ENCODE assay signal across 11 cellular contexts in genomic region chr5:161009817-161010216, GRCh38.
"Had no signal": no experiment of that assay in that cellular context is flagged by ENCODE, and none has a peak within 500 bp of the region (broad histone marks: within the 10 kb centered on the region; RNA-seq: fewer than 3 reads in every experiment).

No MANE protein-coding gene starts in this region.

- H3K9me3 ChIP-seq: adrenal gland had no signal

- H3K4me1 ChIP-seq: adrenal gland, ascending aorta, body of pancreas, breast epithelium had no signal

- H3K4me3 ChIP-seq: adrenal gland, ascending aorta, body of pancreas, breast epithelium, cardiac muscle cell had no signal

- H3K27ac ChIP-seq: adrenal gland, ascending aorta, body of pancreas, brain microvascular endothelial cell, breast epithelium, cardiac muscle cell had no signal

- ATAC-seq: activated naive CD4-positive, alpha-beta T cell treated with anti-CD3 and anti-CD28 coated beads, Interleukin-2, amount 50 U/mL, for 72 hours; activated naive CD8-positive, alpha-beta T cell treated with anti-CD3 and anti-CD28 coated beads, Interleukin-2, amount 50 U/mL, for 24 hours; activated T-cell treated with anti-CD3 and anti-CD28 coated beads, Interleukin-2, amount 50 U/mL, for 4 hours; activated T-cell treated with anti-CD3 and anti-CD28 coated beads, Interleukin-2, amount 50 U/mL, for 72 hours; activated T-helper 17 cell treated with anti-CD3 and anti-CD28 coated beads, Interleukin-2, amount 50 U/mL, for 72 hours; body of pancreas had no signal

- H3K36me3 ChIP-seq: adrenal gland, ascending aorta, brain microvascular endothelial cell, breast epithelium, cardiac muscle cell had no signal
